ENCODE assay signal across 3 cellular contexts in the genomic region with DNA sequence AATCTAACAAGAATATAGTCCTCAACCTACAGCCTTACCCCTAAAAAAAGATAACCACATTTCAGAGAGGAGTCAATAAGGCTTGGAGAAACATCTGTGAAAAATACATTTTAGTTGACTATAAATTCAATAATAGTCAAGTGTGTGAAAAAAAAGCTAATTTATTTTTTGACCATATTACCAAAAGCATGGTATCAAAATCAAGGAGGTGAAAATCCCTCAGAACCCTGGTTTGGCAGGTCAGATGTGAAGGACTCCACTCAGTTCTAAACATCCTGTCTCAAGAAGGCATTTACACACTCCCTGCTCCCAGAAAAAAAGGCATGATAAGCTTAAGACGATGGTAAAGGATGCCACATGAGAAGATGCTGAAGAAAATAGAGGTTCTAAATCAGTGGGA.
"Had no signal": no experiment of that assay in that cellular context is flagged by ENCODE, and none has a peak within 500 bp of the region (broad histone marks: within the 10 kb centered on the region; RNA-seq: fewer than 3 reads in every experiment).

No MANE protein-coding gene starts in this region.

- H3K4me3 ChIP-seq: GM12878 had no signal

- DNase-seq: GDM1, GF-D8 had no signal

- ATAC-seq: GM12878 had no signal
